ENCODE assay signal across 1 cellular context in genomic region chr11:126347751-126348628, GRCh38.
TF ChIP-seq lines count a peak whose summit lies in the region.

No MANE protein-coding gene starts in this region.

TF ChIP-seq in endothelial cell of umbilical vein, 7 proteins besides CTCF, POLR2A, EP300 and RAD21:
- no peak for TF ChIP-seq POLR2AphosphoS5 (IDR thresholded peaks at IDR 0.05; ENCODE audit: insufficient read depth, low read depth, low read length)
- no peak for TF ChIP-seq GATA2 (IDR thresholded peaks at IDR 0.05; ENCODE audit: insufficient read depth, insufficient read length, low read depth, low read length)
- no peak for TF ChIP-seq MYC (IDR thresholded peaks at IDR 0.05; ENCODE audit: low read depth, low read length)
- TF ChIP-seq EZH2 (IDR thresholded peaks at IDR 0.05; ENCODE audit: borderline replicate concordance, low read depth, low read length, severe bottlenecking), result no peak
- TF ChIP-seq JUN (IDR thresholded peaks at IDR 0.05; ENCODE audit: borderline replicate concordance, insufficient read depth, insufficient read length, low read depth), result no peak
- TF ChIP-seq MAX (IDR thresholded peaks at IDR 0.05; ENCODE audit: insufficient read depth, insufficient read length), result no peak
- no peak for TF ChIP-seq FOS (IDR thresholded peaks at IDR 0.05; ENCODE audit: borderline replicate concordance, insufficient read depth, low read length)
